8 cellular contexts compared by ENCODE assay signal in the genomic region with DNA sequence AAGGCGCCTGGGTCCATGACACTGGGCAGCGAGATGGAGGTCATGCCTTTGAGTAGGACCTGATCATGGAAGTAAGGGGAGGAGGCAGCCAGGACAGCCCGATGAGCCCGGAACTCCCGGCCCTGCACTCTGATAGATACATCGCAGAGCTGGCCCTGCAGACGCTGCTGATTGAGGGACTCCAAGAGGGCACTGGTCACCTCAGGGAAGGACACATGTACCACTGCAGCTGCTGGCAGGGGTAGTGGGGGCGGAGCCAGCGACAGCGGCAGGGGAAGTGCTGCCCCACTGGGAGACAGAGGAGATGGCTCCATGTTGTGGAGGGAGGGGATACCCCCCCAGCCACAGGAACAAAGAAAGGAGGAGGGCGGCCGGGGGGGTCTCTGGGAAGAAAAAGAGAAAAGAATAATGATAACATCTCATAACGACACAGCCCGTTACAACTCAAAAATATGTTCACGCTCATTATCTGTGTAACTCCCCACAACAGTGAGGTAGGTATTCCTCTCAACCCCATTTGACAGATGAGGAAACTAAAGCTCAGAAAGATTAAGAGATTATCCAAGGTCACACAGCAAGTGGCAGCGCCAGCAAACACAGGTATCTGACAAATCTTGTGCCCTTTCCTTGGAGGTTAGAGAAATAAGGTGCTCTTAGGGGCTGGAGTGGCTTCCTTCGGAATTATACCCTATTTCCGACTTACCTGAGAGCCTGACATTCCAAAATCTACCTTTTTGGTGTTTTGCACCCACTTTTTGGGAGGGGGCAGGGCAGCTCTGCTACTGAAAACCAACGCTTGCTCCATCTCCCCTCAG. TPM values are rescaled to one million over a fixed set of nuclear protein-coding genes. Genes with fewer than 3 reads are reported as not detected.
DNase-seq lines count a peak whose midpoint lies in the region; ATAC-seq and TF ChIP-seq lines count a peak whose summit lies in the region.

No MANE protein-coding gene starts in this region.

- H3K36me3 ChIP-seq in BJ (ENCODE audit: control insufficient read depth, insufficient read depth, low read length) = peaks cover 21% of the 10 kb centered on the region
- H3K36me3 ChIP-seq in colonic mucosa = peaks cover 9% of the 10 kb centered on the region

- no peak overlapping the region for H3K9ac ChIP-seq in colonic mucosa (ENCODE audit: low read depth in 2 of 2, low read length in 2 of 2)

- peak overlapping the region; percentile 98 to 99 for H3K27ac Mint-ChIP-seq in natural killer cell

- H3K4me1 ChIP-seq in colonic mucosa = peaks cover 24% of the 10 kb centered on the region

- no peak for TF ChIP-seq POLR2A in NB4 (IDR thresholded peaks at IDR 0.05; ENCODE audit: extremely low read depth, insufficient read length)

- CTCF ChIA-PET in BJ (lab: Yijun Ruan, JAX) = interaction anchor here (0.5 to 1.6 kb wide), 2 partner anchors 40 to 119 kb away, joined by 3 to 4 read pairs; a partner anchor contains a TSS

- H3K4me3 Mint-ChIP-seq in natural killer cell = peak overlapping the region; percentile 97

- intact Hi-C loops in colonic mucosa (cut with DNase I) = loop anchor here (2.0 to 10.0 kb wide), 2 partner anchors 40 to 98 kb away; a partner anchor contains a TSS
- intact Hi-C loops in natural killer cell (cut with micrococcal nuclease) = no loop called here

- no peak for ATAC-seq in natural killer cell

- H3K27ac ChIP-seq in colonic mucosa = peak overlapping the region; percentile 88

- no peaks in the 10 kb centered on the region for H3K27me3 Mint-ChIP-seq in natural killer cell (ENCODE audit: low read depth in 2 of 2)

- H3K36me3 Mint-ChIP-seq in natural killer cell = peaks cover 25% of the 10 kb centered on the region

- POLR2A ChIA-PET in BJ (lab: Charles Lee) = interaction anchor here (0.6 kb wide), 1 partner anchor 35 kb away, joined by 5 read pairs; no protein-coding TSS in a partner anchor

- H3K9me3 Mint-ChIP-seq in natural killer cell = no peaks in the 10 kb centered on the region

- H3K27me3 ChIP-seq in BJ (ENCODE audit: control insufficient read depth, insufficient read depth, low read length) = no peaks in the 10 kb centered on the region
- no peaks in the 10 kb centered on the region for H3K27me3 ChIP-seq in colonic mucosa

- TF ChIP-seq CTCF in BJ (IDR thresholded peaks at IDR 0.05; ENCODE audit: insufficient read depth, low read depth, low read length) (no peak), NB4 (IDR thresholded peaks at IDR 0.05; ENCODE audit: low read depth, low read length) (no peak), colonic mucosa (IDR thresholded peaks at IDR 0.05) (no peak), natural killer cell (IDR thresholded peaks at IDR 0.05) (no peak)

- H3K9me3 ChIP-seq in colonic mucosa = no peaks in the 10 kb centered on the region

- H3K4me1 Mint-ChIP-seq in natural killer cell = peaks cover 56 to 93% of the 10 kb centered on the region in 2 donors

- DNase-seq in BJ (ENCODE audit: low read depth) (no peak), NB4 (ENCODE audit: low read depth) (peak; percentile 26), colonic mucosa (no peak), natural killer cell (no peak), iPS-NIHi7 (ENCODE audit: extremely low spot score) (no peak), NCI-H187 treated with DMSO at 0.1 percent for 48 hours (lab: John Stamatoyannopoulos, UW) (no peak), amygdala (lab: John Stamatoyannopoulos, UW) (no peak), Kasumi-1 (lab: John Stamatoyannopoulos, UW) (no peak)

- H3K4me3 ChIP-seq in BJ (ENCODE audit: low read depth, low read length) = peak overlapping the region; percentile 35
- peak overlapping the region; percentile 54 for H3K4me3 ChIP-seq in NB4 (ENCODE audit: low read depth, low read length)
- H3K4me3 ChIP-seq in colonic mucosa = peak overlapping the region; percentile 45

RNA-seq across cellular contexts. Expression of a gene that starts 0.7 kb away (rescaled TPM):
- polyA plus RNA-seq in BJ (2011; rRNA removed) = 10.6 and 13.6 TPM in 2 replicates
- 11.8 and 18.2 TPM in 2 replicates for polyA minus RNA-seq in BJ (2011; rRNA and poly(A)+ RNA removed)
- total RNA-seq in colonic mucosa = 10 to 100 TPM; 12.4 to 16.9 TPM
- 10 to 100 TPM; 20.4 to 34.0 (median 25.9) TPM for total RNA-seq in natural killer cell

RNA-seq across cellular contexts. Expression of a gene that starts 2.9 kb away (rescaled TPM):
- 23.1 and 37.9 TPM in 2 replicates for polyA plus RNA-seq in BJ (2011; rRNA removed)
- 21.8 and 33.1 TPM in 2 replicates for polyA minus RNA-seq in BJ (2011; rRNA and poly(A)+ RNA removed)
- total RNA-seq in colonic mucosa (100 to 1,000 TPM; 204 to 235 TPM), natural killer cell (100 to 1,000 TPM; 404 to 457 (median 446) TPM)

RNA-seq across cellular contexts. Expression of a gene that starts 5.9 kb away (rescaled TPM):
- polyA plus RNA-seq in BJ (2011; rRNA removed) = 37.5 and 46.9 TPM in 2 replicates
- 11.8 and 18.3 TPM in 2 replicates for polyA minus RNA-seq in BJ (2011; rRNA and poly(A)+ RNA removed)
- 10 to 100 TPM; 38.7 to 46.7 TPM for total RNA-seq in colonic mucosa
- 10 to 100 TPM; 50.7 to 76.7 (median 51.6) TPM for total RNA-seq in natural killer cell

RNA-seq across cellular contexts. Expression of a gene that starts 18.1 kb away (rescaled TPM):
- polyA plus RNA-seq in BJ (2011; rRNA removed) = 24.2 and 35.2 TPM in 2 replicates
- polyA minus RNA-seq in BJ (2011; rRNA and poly(A)+ RNA removed) = 25.3 and 28.3 TPM in 2 replicates
- total RNA-seq in colonic mucosa (10 to 100 TPM; 29.9 to 34.7 TPM), natural killer cell (10 to 100 TPM; 80.7 to 91.4 (median 84.9) TPM)

RNA-seq across cellular contexts. Expression of a gene that starts 27.4 kb away (rescaled TPM):
- polyA plus RNA-seq in BJ (2011; rRNA removed) = 49.0 and 55.5 TPM in 2 replicates
- 7.4 and 10.3 TPM in 2 replicates for polyA minus RNA-seq in BJ (2011; rRNA and poly(A)+ RNA removed)
- total RNA-seq in colonic mucosa (10 to 100 TPM; 36.5 to 77.0 TPM), natural killer cell (10 to 100 TPM; 19.2 to 26.5 (median 22.7) TPM)
